Comparison of ENCODE assay signal across 8 cellular contexts in genomic region chr3:12995389-12996180, GRCh38.
DNase-seq lines count a peak whose midpoint lies in the region; ATAC-seq and TF ChIP-seq lines count a peak whose summit lies in the region.

No MANE protein-coding gene starts in this region.

- ATAC-seq in activated CD4-positive, CD25-positive, alpha-beta regulatory T cell treated with anti-CD3 and anti-CD28 coated beads, Interleukin-2, amount 50 U/mL, for 24 hours = no peak

- H3K36me3 ChIP-seq in stomach = no peaks in the 10 kb centered on the region

- TF ChIP-seq POLR2A in stomach (IDR thresholded peaks at IDR 0.05) = no peak

- peak overlapping the region; percentile 76 for H3K4me3 Mint-ChIP-seq in activated CD4-positive, alpha-beta memory T cell treated with anti-CD3 and anti-CD28 coated beads, Interleukin-2, amount 10 ng/mL, durations not matched to agents 7 days and 5 days
- peak overlapping the region; percentile 75 to 96 (median 95) for H3K4me3 Mint-ChIP-seq in immature natural killer cell

- 65 to 76% (median 73%) methylated on average over 9 to 10 of the region's 10 CpGs for WGBS in stomach, 5 donors

- no peaks in the 10 kb centered on the region for H3K27me3 ChIP-seq in stomach

- peak; percentile 31 for DNase-seq in SIG-M5 treated with dmso at 0.1 percent for 504 hours (lab: John Stamatoyannopoulos, UW; ENCODE audit: unreplicated experiment)
- DNase-seq in SIG-M5 (lab: John Stamatoyannopoulos, UW) = no peak
- no peak for DNase-seq in activated CD4-positive, alpha-beta memory T cell treated with anti-CD3 and anti-CD28 coated beads, Interleukin-2, amount 10 ng/mL, durations not matched to agents 7 days and 5 days
- no peak for DNase-seq in immature natural killer cell
- DNase-seq in stomach = no peak
- DNase-seq in cerebellum (ENCODE audit: low spot score) = no peak
- DNase-seq in NCI-H526 (lab: John Stamatoyannopoulos, UW) = no peak

- TF ChIP-seq CTCF in stomach (IDR thresholded peaks at IDR 0.05) = no peak

- H3K9me3 Mint-ChIP-seq in activated CD4-positive, alpha-beta memory T cell treated with anti-CD3 and anti-CD28 coated beads, Interleukin-2, amount 10 ng/mL, durations not matched to agents 7 days and 5 days = no peaks in the 10 kb centered on the region
- H3K9me3 Mint-ChIP-seq in immature natural killer cell = no peaks in the 10 kb centered on the region

- no peaks in the 10 kb centered on the region for H3K9me3 ChIP-seq in stomach

- H3K4me1 ChIP-seq in stomach = peaks cover 13 to 76% (median 34%) of the 10 kb centered on the region in 4 donors

- H3K27ac Mint-ChIP-seq in activated CD4-positive, alpha-beta memory T cell treated with anti-CD3 and anti-CD28 coated beads, Interleukin-2, amount 10 ng/mL, durations not matched to agents 7 days and 5 days = no peak overlapping the region
- H3K27ac Mint-ChIP-seq in immature natural killer cell = peak overlapping the region; percentile 97 to 99 (median 98)

- intact Hi-C loops in stomach (cut with DNase I; ENCODE audit: low total_unique reads) = no loop called here

- POLR2A ChIA-PET in activated CD4-positive, alpha-beta memory T cell treated with anti-CD3 and anti-CD28 coated beads, Interleukin-2, amount 10 ng/mL, durations not matched to agents 7 days and 5 days (lab: Charles Lee) = interaction anchor here (0.8 to 2.1 kb wide), 6 partner anchors 9 to 22 kb away, joined by 3 to 21 read pairs (median 4); no protein-coding TSS in a partner anchor

- TF ChIP-seq EP300 in stomach (IDR thresholded peaks at IDR 0.05) = no peak

- H3K27me3 Mint-ChIP-seq in activated CD4-positive, alpha-beta memory T cell treated with anti-CD3 and anti-CD28 coated beads, Interleukin-2, amount 10 ng/mL, durations not matched to agents 7 days and 5 days = no peaks in the 10 kb centered on the region
- H3K27me3 Mint-ChIP-seq in immature natural killer cell (ENCODE audit: low read depth in 3 of 3) = peaks cover 2 to 4% (median 2%) of the 10 kb centered on the region in 3 donors

- CTCF ChIA-PET in activated CD4-positive, alpha-beta memory T cell treated with anti-CD3 and anti-CD28 coated beads, Interleukin-2, amount 10 ng/mL, durations not matched to agents 7 days and 5 days (lab: Charles Lee) = interaction anchor here (0.6 to 5.0 kb wide), 23 partner anchors 9 to 457 kb away, joined by 3 to 66 read pairs (median 4); no protein-coding TSS in a partner anchor

- H3K27ac ChIP-seq in stomach = peak overlapping the region; percentile 83 to 92 (median 87)

- H3K4me3 ChIP-seq in stomach = peak overlapping the region in 2 of 4 donors; percentile 90 to 95

- peaks cover 48% of the 10 kb centered on the region for H3K36me3 Mint-ChIP-seq in activated CD4-positive, alpha-beta memory T cell treated with anti-CD3 and anti-CD28 coated beads, Interleukin-2, amount 10 ng/mL, durations not matched to agents 7 days and 5 days (ENCODE audit: low read depth)
- peaks cover 12 to 20% (median 17%) of the 10 kb centered on the region in 3 donors for H3K36me3 Mint-ChIP-seq in immature natural killer cell

- peaks cover 36% of the 10 kb centered on the region for H3K4me1 Mint-ChIP-seq in activated CD4-positive, alpha-beta memory T cell treated with anti-CD3 and anti-CD28 coated beads, Interleukin-2, amount 10 ng/mL, durations not matched to agents 7 days and 5 days
- H3K4me1 Mint-ChIP-seq in immature natural killer cell = peaks cover 68 to 74% of the 10 kb centered on the region in 2 donors
